22 cellular contexts compared by ENCODE assay signal in the genomic region with DNA sequence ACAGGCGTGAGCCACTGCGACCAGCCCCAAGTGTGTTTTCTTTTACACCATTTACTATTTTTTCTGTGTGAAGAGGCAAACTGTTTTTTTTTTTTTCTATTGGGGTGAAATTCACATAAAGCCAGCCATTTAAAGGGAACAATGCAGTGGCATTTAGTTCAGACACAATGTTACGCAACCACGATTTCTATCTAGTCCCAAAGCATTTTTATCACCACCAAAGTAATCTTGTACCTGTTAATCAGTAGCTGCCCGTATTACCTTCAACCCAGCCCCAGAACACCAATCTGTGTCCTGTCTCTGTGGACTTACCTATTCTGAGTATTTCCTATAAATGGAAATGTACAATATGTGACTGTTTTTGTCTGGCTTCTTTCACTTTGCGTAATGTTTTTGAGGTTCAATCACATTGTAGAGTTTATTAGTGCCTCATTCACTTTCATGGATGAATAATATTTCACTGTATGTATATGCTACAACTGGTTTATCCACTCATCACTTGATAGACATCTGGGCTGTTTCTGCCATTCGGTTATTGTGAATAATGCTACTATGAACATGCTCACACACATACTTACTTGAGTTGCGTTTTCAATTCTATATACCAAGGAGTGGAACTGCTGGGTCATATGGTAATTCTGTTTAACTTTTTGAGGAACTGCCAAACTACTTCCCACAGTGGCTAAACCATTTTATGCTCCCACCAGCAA.
DNase-seq lines count a peak whose midpoint lies in the region; ATAC-seq and TF ChIP-seq lines count a peak whose summit lies in the region.
"Had no signal": no experiment of that assay in that cellular context is flagged by ENCODE, and none has a peak within 500 bp of the region (broad histone marks: within the 10 kb centered on the region; RNA-seq: fewer than 3 reads in every experiment).

No MANE protein-coding gene starts in this region.

- no TSS peak for BruUV-seq in PC-3 (replicated peaks; lab: Mats Ljungman, UMichigan)

- no peak overlapping the region for H3K9ac ChIP-seq in PC-3 (ENCODE audit: low read length)
- H3K9ac ChIP-seq: BLaER1, SK-N-SH had no signal

- H3K27ac ChIP-seq in PC-3 (ENCODE audit: low read length) = peak overlapping the region; percentile 18; the same call in 1 of the 2 replicates
- H3K27ac ChIP-seq: BLaER1, ovary, right atrium auricular region, upper lobe of left lung had no signal

- no peaks in the 10 kb centered on the region for H3K9me2 ChIP-seq in PC-3 (replicated peaks; ENCODE audit: low read length)
- H3K9me2 ChIP-seq: SK-N-SH had no signal

- no peaks in the 10 kb centered on the region for H3K9me3 ChIP-seq in PC-3 (ENCODE audit: low read length)
- H3K9me3 ChIP-seq: BLaER1, heart left ventricle, ovary, right atrium auricular region, SK-N-SH, spleen, upper lobe of left lung had no signal

- no peak for TF ChIP-seq CTCF in PC-3 (conservative IDR thresholded peaks at IDR 0.05; ENCODE audit: low read depth, low read length)
- TF ChIP-seq CTCF in epithelial cell of esophagus (IDR thresholded peaks at IDR 0.05; ENCODE audit: insufficient read depth, low read depth, low read length, missing control alignments) = no peak

- H4K20me1 ChIP-seq in PC-3 (ENCODE audit: low read length) = no peaks in the 10 kb centered on the region
- H4K20me1 ChIP-seq: BLaER1 had no signal

- CTCF ChIA-PET in PC-3 (lab: Charles Lee) = interaction anchor here (0.5 kb wide), 1 partner anchor 365 kb away, joined by 3 read pairs; no protein-coding TSS in a partner anchor

- DNase-seq in HT-29 (ENCODE audit: low spot score) (peak; percentile 9), PC-3 (peak; percentile 25), epithelial cell of esophagus (ENCODE audit: low read depth) (peak; percentile 76), renal cortical epithelial cell (ENCODE audit: low read depth) (peak; percentile 50), NCI-H82 treated with DMSO at 0.1 percent for 48 hours (lab: John Stamatoyannopoulos, UW; ENCODE audit: unreplicated experiment) (no peak), DMS153 treated with DMSO at 0.1 percent for 48 hours (lab: John Stamatoyannopoulos, UW; ENCODE audit: unreplicated experiment) (no peak)
- no peak for DNase-seq in stimulated activated CD4-positive, alpha-beta T cell treated with anti-CD3 and anti-CD28 coated beads, Interleukin-4, amount 100 ng/mL, for 4 hours
- DNase-seq: activated gamma-delta T cell; activated naive CD8-positive, alpha-beta T cell treated with anti-CD3 and anti-CD28 coated beads, Interleukin-2, amount 50 U/mL, for 24 hours; COR-L47; GDM1; heart left ventricle; NCI-H1417 treated with DMSO at 0.1 percent for 48 hours; NCI-H2081 treated with DMSO at 0.1 percent for 48 hours; NCI-H226; NCI-H69; ovary; SK-N-SH; spleen; upper lobe of left lung had no signal

- H3K79me2 ChIP-seq in PC-3 (ENCODE audit: low read length) = no peaks in the 10 kb centered on the region

- intact Hi-C loops in PC-3 (cut with micrococcal nuclease) = no loop called here

- peak; percentile 30; the same call in 1 of the 2 replicates for ATAC-seq in PC-3
- ATAC-seq: activated naive CD8-positive, alpha-beta T cell treated with anti-CD3 and anti-CD28 coated beads, Interleukin-2, amount 50 U/mL, for 24 hours; heart left ventricle had no signal

- H3K27me3 ChIP-seq in PC-3 (ENCODE audit: low read length) = no peaks in the 10 kb centered on the region
- H3K27me3 ChIP-seq: BLaER1, heart left ventricle, ovary, right atrium auricular region, spleen, upper lobe of left lung had no signal

- no peak overlapping the region for H2AFZ ChIP-seq in PC-3 (ENCODE audit: low read length)

- H3K4me3 ChIP-seq in PC-3 (ENCODE audit: low read length) (no peak overlapping the region), epithelial cell of esophagus (ENCODE audit: low read length) (no peak overlapping the region)
- H3K4me3 ChIP-seq: BLaER1, heart left ventricle, ovary, right atrium auricular region, spleen, upper lobe of left lung had no signal

- H3K4me2 ChIP-seq in PC-3 (ENCODE audit: low read length) = peak overlapping the region; percentile 13; the same call in 1 of the 2 replicates
- H3K4me2 ChIP-seq: BLaER1, SK-N-SH had no signal

- H3K4me1 ChIP-seq in PC-3 (ENCODE audit: insufficient read depth, low read length) = peaks cover 28% of the 10 kb centered on the region
- H3K4me1 ChIP-seq: BLaER1, heart left ventricle, right atrium auricular region, spleen, upper lobe of left lung had no signal

- no peaks in the 10 kb centered on the region for H3F3A ChIP-seq in PC-3 (ENCODE audit: low read length, unreplicated experiment)

- H3K36me3 ChIP-seq in PC-3 (ENCODE audit: low read depth, low read length) = peaks cover 4% of the 10 kb centered on the region; the same call in 1 of the 2 replicates
- H3K36me3 ChIP-seq: ovary had no signal

- POLR2A ChIA-PET in PC-3 (lab: Charles Lee; ENCODE audit: unreplicated experiment) = no interaction called here

Comparison
In these comparisons a context has a peak if more than half of its experiments do, and no peak if none do; other contexts are left out.
1. DNase-seq: peak in HT-29 (single experiment), PC-3 (single experiment), epithelial cell of esophagus (single experiment) and renal cortical epithelial cell (single experiment); none in NCI-H82 treated with DMSO at 0.1 percent for 48 hours (single experiment), stimulated activated CD4-positive, alpha-beta T cell treated with anti-CD3 and anti-CD28 coated beads, Interleukin-4, amount 100 ng/mL, for 4 hours (0 of 2) and DMS153 treated with DMSO at 0.1 percent for 48 hours (single experiment).